ENCODE assay signal across 1 cellular context in genomic region chrX:122092978-122093377, GRCh38.
TF ChIP-seq lines count a peak whose summit lies in the region.

No MANE protein-coding gene starts in this region.

TF ChIP-seq in WTC11, 78 proteins besides CTCF, POLR2A, EP300 and RAD21 (continued from another document):
- TF ChIP-seq ZNF532 (CRISPR knock-in tag; IDR thresholded peaks at IDR 0.05; ENCODE audit: borderline replicate concordance) (no peak), AFF4 (CRISPR knock-in tag; IDR thresholded peaks at IDR 0.05; ENCODE audit: borderline replicate concordance) (no peak), NFYB (CRISPR knock-in tag; conservative IDR thresholded peaks at IDR 0.05; ENCODE audit: low read depth) (no peak), SMAD4 (CRISPR knock-in tag; IDR thresholded peaks at IDR 0.05) (no peak), CDX4 (CRISPR knock-in tag; IDR thresholded peaks at IDR 0.05; ENCODE audit: borderline replicate concordance) (no peak), SMAD3 (CRISPR knock-in tag; IDR thresholded peaks at IDR 0.05; ENCODE audit: borderline replicate concordance) (no peak), CBFB (CRISPR knock-in tag; IDR thresholded peaks at IDR 0.05; ENCODE audit: low read depth) (no peak), ELF4 (CRISPR knock-in tag; IDR thresholded peaks at IDR 0.05; ENCODE audit: low read depth) (no peak), PRDM15 (CRISPR knock-in tag; IDR thresholded peaks at IDR 0.05) (no peak), GABPB1 (CRISPR knock-in tag; IDR thresholded peaks at IDR 0.05) (no peak), RELA (CRISPR knock-in tag; IDR thresholded peaks at IDR 0.05; ENCODE audit: borderline replicate concordance) (no peak)
TF ChIP-seq in WTC11: peak in this region for 0.
